In the genomic region with DNA sequence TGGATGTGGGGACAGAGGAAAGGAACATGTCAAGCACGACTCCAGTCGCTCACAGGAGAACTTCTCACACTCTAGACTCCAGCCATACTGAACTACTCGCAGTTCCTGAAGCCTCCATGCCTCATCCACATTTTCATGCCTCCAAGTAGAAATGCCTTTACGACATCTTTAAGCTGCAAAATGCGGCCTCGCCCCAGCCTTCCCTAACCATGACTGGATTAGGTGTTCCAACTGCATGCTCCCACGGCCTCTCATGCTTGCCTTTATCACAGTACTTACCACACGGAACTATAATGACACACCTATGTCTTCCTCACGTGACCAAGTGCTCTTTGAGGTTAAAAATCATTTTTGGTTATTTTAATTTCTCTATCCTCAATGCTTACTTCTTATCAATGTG, we compare ENCODE assay signal across 18 cellular contexts.
"Had no signal": no experiment of that assay in that cellular context is flagged by ENCODE, and none has a peak within 500 bp of the region (broad histone marks: within the 10 kb centered on the region; RNA-seq: fewer than 3 reads in every experiment).

No MANE protein-coding gene starts in this region.

- H3K36me3 ChIP-seq: colonic mucosa had no signal

- ATAC-seq: stimulated activated effector memory CD8-positive, alpha-beta T cell treated with anti-CD3 and anti-CD28 coated beads, Interleukin-12 subunit alpha, Interleukin-12 subunit beta, amount 100 ng/mL, for 72 hours had no signal

- H3K27me3 Mint-ChIP-seq: activated CD4-positive, alpha-beta memory T cell treated with anti-CD3 and anti-CD28 coated beads for 36 hours had no signal

- H3K4me3 ChIP-seq: adrenal gland, colonic mucosa, esophagus muscularis mucosa, tibial nerve had no signal

- H3K4me1 ChIP-seq: adrenal gland, colonic mucosa had no signal

- H3K4me3 Mint-ChIP-seq: activated CD4-positive, alpha-beta memory T cell treated with anti-CD3 and anti-CD28 coated beads for 36 hours; nephron; stimulated activated effector memory CD8-positive, alpha-beta T cell treated with anti-CD3 and anti-CD28 coated beads, Interleukin-12 subunit alpha, Interleukin-12 subunit beta, amount 100 ng/mL, for 72 hours had no signal

- H3K9me3 ChIP-seq: adrenal gland, colonic mucosa, esophagus muscularis mucosa, tibial nerve had no signal

- H3K4me1 Mint-ChIP-seq: nephron had no signal

- H3K9me3 Mint-ChIP-seq: activated CD4-positive, alpha-beta memory T cell treated with anti-CD3 and anti-CD28 coated beads for 36 hours; nephron; stimulated activated effector memory CD8-positive, alpha-beta T cell treated with anti-CD3 and anti-CD28 coated beads, Interleukin-12 subunit alpha, Interleukin-12 subunit beta, amount 100 ng/mL, for 72 hours had no signal

- DNase-seq: activated CD4-positive, alpha-beta memory T cell treated with anti-CD3 and anti-CD28 coated beads for 36 hours; activated CD4-positive, CD25-positive, alpha-beta regulatory T cell; activated CD8-positive, alpha-beta memory T cell treated with anti-CD3 and anti-CD28 coated beads, Interleukin-2, amount 50 U/mL, for 48 hours; adrenal gland; colonic mucosa; hypothalamus; mesendoderm; nucleus accumbens; posterior cingulate gyrus; retina; SHP77 treated with DMSO at 0.1 percent for 48 hours; stimulated activated CD4-positive, alpha-beta T cell treated with anti-CD3 and anti-CD28 coated beads, Interleukin-12 subunit alpha, Interleukin-12 subunit beta, amount 100 ng/mL, for 4 hours; stimulated activated CD4-positive, alpha-beta T cell treated with anti-CD3 and anti-CD28 coated beads, Interleukin-2, amount 100 ng/mL, for 24 hours; substantia nigra had no signal

- H3K27ac Mint-ChIP-seq: activated CD4-positive, alpha-beta memory T cell treated with anti-CD3 and anti-CD28 coated beads for 36 hours; nephron; stimulated activated effector memory CD8-positive, alpha-beta T cell treated with anti-CD3 and anti-CD28 coated beads, Interleukin-12 subunit alpha, Interleukin-12 subunit beta, amount 100 ng/mL, for 72 hours had no signal

- H3K27ac ChIP-seq: adrenal gland, colonic mucosa, esophagus muscularis mucosa, tibial nerve had no signal

- H3K27me3 ChIP-seq: adrenal gland, colonic mucosa, esophagus muscularis mucosa, tibial nerve had no signal
